ENCODE assay signal across 1 cellular context in the genomic region with DNA sequence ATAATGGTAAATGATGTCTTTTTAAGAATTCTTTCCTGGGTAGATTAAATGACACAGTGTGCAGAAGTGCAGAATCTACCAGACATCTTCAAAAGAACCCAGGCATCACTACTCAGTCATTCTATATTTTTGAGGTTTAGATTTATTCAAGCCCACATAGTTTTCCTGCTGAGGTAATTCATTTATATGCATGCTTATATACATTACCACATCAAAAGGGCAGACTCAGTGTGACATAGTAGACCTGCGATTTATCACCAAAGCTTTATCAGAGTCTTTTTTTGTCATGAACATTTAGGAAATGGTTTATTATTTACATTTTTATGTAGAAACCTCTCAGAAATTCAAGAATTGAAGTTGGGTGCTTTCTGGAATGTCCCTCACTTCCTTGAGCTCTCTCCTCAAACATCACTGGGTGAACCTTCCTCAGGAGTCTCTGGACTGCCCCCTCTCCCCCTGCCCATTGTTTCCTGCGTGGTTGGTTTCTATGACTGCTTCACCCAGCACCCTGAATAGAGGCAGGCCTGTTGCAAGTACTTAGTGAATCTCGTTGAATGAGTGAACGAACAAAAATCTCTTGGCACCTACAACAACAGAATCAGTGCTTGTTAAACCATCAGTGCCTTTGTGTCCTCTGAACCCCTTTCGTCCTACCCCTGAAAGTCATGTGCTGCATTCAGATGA.
TF ChIP-seq lines count a peak whose summit lies in the region.

No MANE protein-coding gene starts in this region.

TF ChIP-seq in GM23338, 12 proteins besides CTCF, POLR2A, EP300 and RAD21 (continued from another document):
- TF ChIP-seq, protein P1, sequence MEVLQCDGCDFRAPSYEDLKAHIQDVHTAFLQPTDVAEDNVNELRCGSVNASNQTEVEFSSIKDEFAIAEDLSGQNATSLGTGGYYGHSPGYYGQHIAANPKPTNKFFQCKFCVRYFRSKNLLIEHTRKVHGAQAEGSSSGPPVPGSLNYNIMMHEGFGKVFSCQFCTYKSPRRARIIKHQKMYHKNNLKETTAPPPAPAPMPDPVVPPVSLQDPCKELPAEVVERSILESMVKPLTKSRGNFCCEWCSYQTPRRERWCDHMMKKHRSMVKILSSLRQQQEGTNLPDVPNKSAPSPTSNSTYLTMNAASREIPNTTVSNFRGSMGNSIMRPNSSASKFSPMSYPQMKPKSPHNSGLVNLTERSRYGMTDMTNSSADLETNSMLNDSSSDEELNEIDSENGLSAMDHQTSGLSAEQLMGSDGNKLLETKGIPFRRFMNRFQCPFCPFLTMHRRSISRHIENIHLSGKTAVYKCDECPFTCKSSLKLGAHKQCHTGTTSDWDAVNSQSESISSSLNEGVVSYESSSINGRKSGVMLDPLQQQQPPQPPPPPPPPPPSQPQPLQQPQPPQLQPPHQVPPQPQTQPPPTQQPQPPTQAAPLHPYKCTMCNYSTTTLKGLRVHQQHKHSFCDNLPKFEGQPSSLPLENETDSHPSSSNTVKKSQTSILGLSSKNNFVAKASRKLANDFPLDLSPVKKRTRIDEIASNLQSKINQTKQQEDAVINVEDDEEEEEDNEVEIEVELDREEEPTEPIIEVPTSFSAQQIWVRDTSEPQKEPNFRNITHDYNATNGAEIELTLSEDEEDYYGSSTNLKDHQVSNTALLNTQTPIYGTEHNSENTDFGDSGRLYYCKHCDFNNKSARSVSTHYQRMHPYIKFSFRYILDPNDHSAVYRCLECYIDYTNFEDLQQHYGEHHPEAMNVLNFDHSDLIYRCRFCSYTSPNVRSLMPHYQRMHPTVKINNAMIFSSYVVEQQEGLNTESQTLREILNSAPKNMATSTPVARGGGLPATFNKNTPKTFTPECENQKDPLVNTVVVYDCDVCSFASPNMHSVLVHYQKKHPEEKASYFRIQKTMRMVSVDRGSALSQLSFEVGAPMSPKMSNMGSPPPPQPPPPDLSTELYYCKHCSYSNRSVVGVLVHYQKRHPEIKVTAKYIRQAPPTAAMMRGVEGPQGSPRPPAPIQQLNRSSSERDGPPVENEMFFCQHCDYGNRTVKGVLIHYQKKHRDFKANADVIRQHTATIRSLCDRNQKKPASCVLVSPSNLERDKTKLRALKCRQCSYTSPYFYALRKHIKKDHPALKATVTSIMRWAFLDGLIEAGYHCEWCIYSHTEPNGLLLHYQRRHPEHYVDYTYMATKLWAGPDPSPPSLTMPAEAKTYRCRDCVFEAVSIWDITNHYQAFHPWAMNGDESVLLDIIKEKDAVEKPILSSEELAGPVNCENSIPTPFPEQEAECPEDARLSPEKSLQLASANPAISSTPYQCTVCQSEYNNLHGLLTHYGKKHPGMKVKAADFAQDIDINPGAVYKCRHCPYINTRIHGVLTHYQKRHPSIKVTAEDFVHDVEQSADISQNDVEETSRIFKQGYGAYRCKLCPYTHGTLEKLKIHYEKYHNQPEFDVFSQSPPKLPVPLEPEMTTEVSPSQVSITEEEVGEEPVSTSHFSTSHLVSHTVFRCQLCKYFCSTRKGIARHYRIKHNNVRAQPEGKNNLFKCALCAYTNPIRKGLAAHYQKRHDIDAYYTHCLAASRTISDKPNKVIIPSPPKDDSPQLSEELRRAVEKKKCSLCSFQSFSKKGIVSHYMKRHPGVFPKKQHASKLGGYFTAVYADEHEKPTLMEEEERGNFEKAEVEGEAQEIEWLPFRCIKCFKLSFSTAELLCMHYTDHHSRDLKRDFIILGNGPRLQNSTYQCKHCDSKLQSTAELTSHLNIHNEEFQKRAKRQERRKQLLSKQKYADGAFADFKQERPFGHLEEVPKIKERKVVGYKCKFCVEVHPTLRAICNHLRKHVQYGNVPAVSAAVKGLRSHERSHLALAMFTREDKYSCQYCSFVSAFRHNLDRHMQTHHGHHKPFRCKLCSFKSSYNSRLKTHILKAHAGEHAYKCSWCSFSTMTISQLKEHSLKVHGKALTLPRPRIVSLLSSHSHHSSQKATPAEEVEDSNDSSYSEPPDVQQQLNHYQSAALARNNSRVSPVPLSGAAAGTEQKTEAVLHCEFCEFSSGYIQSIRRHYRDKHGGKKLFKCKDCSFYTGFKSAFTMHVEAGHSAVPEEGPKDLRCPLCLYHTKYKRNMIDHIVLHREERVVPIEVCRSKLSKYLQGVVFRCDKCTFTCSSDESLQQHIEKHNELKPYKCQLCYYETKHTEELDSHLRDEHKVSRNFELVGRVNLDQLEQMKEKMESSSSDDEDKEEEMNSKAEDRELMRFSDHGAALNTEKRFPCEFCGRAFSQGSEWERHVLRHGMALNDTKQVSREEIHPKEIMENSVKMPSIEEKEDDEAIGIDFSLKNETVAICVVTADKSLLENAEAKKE (CRISPR knock-in tag; IDR thresholded peaks at IDR 0.05): no peak
- TF ChIP-seq NANOG (IDR thresholded peaks at IDR 0.05; ENCODE audit: borderline replicate concordance) (peak; percentile 71), JUNB (IDR thresholded peaks at IDR 0.05; ENCODE audit: unreplicated experiment) (no peak)
- TF ChIP-seq, protein P2, sequence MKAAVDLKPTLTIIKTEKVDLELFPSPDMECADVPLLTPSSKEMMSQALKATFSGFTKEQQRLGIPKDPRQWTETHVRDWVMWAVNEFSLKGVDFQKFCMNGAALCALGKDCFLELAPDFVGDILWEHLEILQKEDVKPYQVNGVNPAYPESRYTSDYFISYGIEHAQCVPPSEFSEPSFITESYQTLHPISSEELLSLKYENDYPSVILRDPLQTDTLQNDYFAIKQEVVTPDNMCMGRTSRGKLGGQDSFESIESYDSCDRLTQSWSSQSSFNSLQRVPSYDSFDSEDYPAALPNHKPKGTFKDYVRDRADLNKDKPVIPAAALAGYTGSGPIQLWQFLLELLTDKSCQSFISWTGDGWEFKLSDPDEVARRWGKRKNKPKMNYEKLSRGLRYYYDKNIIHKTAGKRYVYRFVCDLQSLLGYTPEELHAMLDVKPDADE (IDR thresholded peaks at IDR 0.05): no peak
